ENCODE assay signal across 8 cellular contexts in the genomic region with DNA sequence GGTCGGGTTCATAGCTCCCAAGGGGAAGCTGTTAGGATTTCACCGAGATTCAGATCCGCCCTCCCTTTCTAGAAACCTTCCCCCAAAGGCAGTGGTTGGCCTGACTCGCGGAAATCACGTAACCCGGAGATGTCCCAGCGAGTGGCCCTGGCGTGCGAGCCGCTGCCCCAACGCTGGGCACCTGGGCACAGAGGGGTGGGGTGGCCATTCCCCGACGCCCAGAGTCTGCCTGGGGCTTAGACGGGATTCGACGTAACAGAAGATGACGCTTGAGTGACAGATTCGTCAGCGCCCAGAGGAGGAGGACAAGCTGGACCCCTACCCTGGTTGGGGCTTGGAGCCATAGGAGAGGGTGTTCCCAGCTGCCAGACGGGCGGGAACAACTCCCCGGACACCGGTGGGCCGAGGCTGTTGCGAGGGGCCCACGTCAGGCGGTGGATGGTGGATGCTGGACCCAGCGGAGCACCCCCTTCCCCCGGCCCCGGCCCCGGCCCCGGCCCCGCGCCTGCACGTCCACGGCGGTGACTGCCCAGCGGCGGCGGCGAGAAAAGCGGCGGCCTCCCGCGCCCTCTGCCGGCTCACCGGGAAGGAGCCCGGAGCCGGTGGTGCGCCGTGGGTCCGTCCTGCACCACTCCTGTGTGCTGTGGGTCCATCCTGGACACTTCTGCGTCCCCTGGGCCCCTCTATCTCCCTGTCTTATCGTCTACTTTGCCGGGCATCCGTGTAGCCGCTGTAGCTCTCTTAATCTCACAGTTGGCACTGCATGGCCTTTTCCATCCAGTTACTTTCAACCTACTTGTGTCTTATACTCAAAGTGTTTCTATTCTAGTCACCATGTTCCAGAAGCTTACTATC. TPM values are rescaled to one million over a fixed set of nuclear protein-coding genes. Genes with fewer than 3 reads are reported as not detected.
DNase-seq lines count a peak whose midpoint lies in the region; ATAC-seq and TF ChIP-seq lines count a peak whose summit lies in the region.

No MANE protein-coding gene starts in this region.

- peaks cover 0 to 6% of the 10 kb centered on the region in 2 donors for H3K27me3 ChIP-seq in tibial nerve

- no peak for DNase-seq in activated CD8-positive, alpha-beta memory T cell treated with anti-CD3 and anti-CD28 coated beads, Interleukin-2, amount 10 ng/mL, durations not matched to agents 7 days and 5 days
- DNase-seq in activated CD8-positive, alpha-beta memory T cell treated with anti-CD3 and anti-CD28 coated beads, Interleukin-2, amount 50 U/mL, for 4 hours = no peak
- DNase-seq in activated naive CD8-positive, alpha-beta T cell treated with anti-CD3 and anti-CD28 coated beads, Interleukin-2, amount 50 U/mL, for 24 hours = peak; percentile 39
- DNase-seq in iPS-NIHi11 (ENCODE audit: low spot score) (peak; percentile 92), tibial nerve (ENCODE audit: low spot score in 2 of 2) (peak in 1 of 2 donors; percentile 8), SW480 (ENCODE audit: low spot score) (no peak)

- H3K4me3 Mint-ChIP-seq in activated CD8-positive, alpha-beta memory T cell treated with anti-CD3 and anti-CD28 coated beads, Interleukin-2, amount 10 ng/mL, durations not matched to agents 7 days and 5 days = no peak overlapping the region
- H3K4me3 Mint-ChIP-seq in activated naive CD8-positive, alpha-beta T cell treated with anti-CD3 and anti-CD28 coated beads, Interleukin-2, amount 50 U/mL, for 24 hours = no peak overlapping the region

- no peak for TF ChIP-seq POLR2A in tibial nerve (IDR thresholded peaks at IDR 0.05)

- H3K27me3 Mint-ChIP-seq in activated CD8-positive, alpha-beta memory T cell treated with anti-CD3 and anti-CD28 coated beads, Interleukin-2, amount 10 ng/mL, durations not matched to agents 7 days and 5 days = peaks cover 4% of the 10 kb centered on the region
- H3K27me3 Mint-ChIP-seq in activated naive CD8-positive, alpha-beta T cell treated with anti-CD3 and anti-CD28 coated beads, Interleukin-2, amount 50 U/mL, for 24 hours = peaks cover 21% of the 10 kb centered on the region

- H3K27ac Mint-ChIP-seq in activated CD8-positive, alpha-beta memory T cell treated with anti-CD3 and anti-CD28 coated beads, Interleukin-2, amount 10 ng/mL, durations not matched to agents 7 days and 5 days = no peak overlapping the region
- no peak overlapping the region for H3K27ac Mint-ChIP-seq in activated naive CD8-positive, alpha-beta T cell treated with anti-CD3 and anti-CD28 coated beads, Interleukin-2, amount 50 U/mL, for 24 hours

- TF ChIP-seq EP300 in tibial nerve (IDR thresholded peaks at IDR 0.05) = no peak

- no peaks in the 10 kb centered on the region for H3K9me3 Mint-ChIP-seq in activated CD8-positive, alpha-beta memory T cell treated with anti-CD3 and anti-CD28 coated beads, Interleukin-2, amount 10 ng/mL, durations not matched to agents 7 days and 5 days (ENCODE audit: low read depth)
- H3K9me3 Mint-ChIP-seq in activated naive CD8-positive, alpha-beta T cell treated with anti-CD3 and anti-CD28 coated beads, Interleukin-2, amount 50 U/mL, for 24 hours = no peaks in the 10 kb centered on the region

- CTCF ChIA-PET in activated CD8-positive, alpha-beta memory T cell treated with anti-CD3 and anti-CD28 coated beads, Interleukin-2, amount 10 ng/mL, durations not matched to agents 7 days and 5 days (lab: Charles Lee) = interaction anchor here (0.8 to 1.3 kb wide), 2 partner anchors 8 to 175 kb away, joined by 3 to 6 read pairs; no protein-coding TSS in a partner anchor

- H3K4me1 Mint-ChIP-seq in activated CD8-positive, alpha-beta memory T cell treated with anti-CD3 and anti-CD28 coated beads, Interleukin-2, amount 10 ng/mL, durations not matched to agents 7 days and 5 days = peaks cover 8% of the 10 kb centered on the region
- H3K4me1 Mint-ChIP-seq in activated naive CD8-positive, alpha-beta T cell treated with anti-CD3 and anti-CD28 coated beads, Interleukin-2, amount 50 U/mL, for 24 hours = peaks cover 4% of the 10 kb centered on the region

- H3K9me3 ChIP-seq in tibial nerve = peaks cover 0 to 15% (median 0%) of the 10 kb centered on the region in 4 donors

- H3K36me3 ChIP-seq in tibial nerve = no peaks in the 10 kb centered on the region

- no peaks in the 10 kb centered on the region for H3K36me3 Mint-ChIP-seq in activated CD8-positive, alpha-beta memory T cell treated with anti-CD3 and anti-CD28 coated beads, Interleukin-2, amount 10 ng/mL, durations not matched to agents 7 days and 5 days
- H3K36me3 Mint-ChIP-seq in activated naive CD8-positive, alpha-beta T cell treated with anti-CD3 and anti-CD28 coated beads, Interleukin-2, amount 50 U/mL, for 24 hours (ENCODE audit: low read depth) = no peaks in the 10 kb centered on the region

- no peak overlapping the region for H3K4me3 ChIP-seq in tibial nerve

- ATAC-seq in activated CD8-positive, alpha-beta memory T cell treated with anti-CD3 and anti-CD28 coated beads, Interleukin-2, amount 10 ng/mL, durations not matched to agents 7 days and 5 days = peak; percentile 41
- no peak for ATAC-seq in activated naive CD8-positive, alpha-beta T cell treated with anti-CD3 and anti-CD28 coated beads, Interleukin-2, amount 50 U/mL, for 24 hours
- no peak for ATAC-seq in GM21390 (IDR thresholded peaks at IDR 0.05; ENCODE audit: unreplicated experiment)
- ATAC-seq in GM18511 (IDR thresholded peaks at IDR 0.05; ENCODE audit: unreplicated experiment) = no peak

- peaks cover 0 to 10% (median 0%) of the 10 kb centered on the region in 4 donors for H3K4me1 ChIP-seq in tibial nerve

- H3K27ac ChIP-seq in tibial nerve = no peak overlapping the region

- peak in 4 of 5 experiments; percentile 25 to 47 (median 32) for TF ChIP-seq CTCF in tibial nerve (IDR thresholded peaks at IDR 0.05)

- WGBS in tibial nerve, 2 donors = 30 to 34% methylated on average over 44 to 46 of the region's 58 CpGs

RNA-seq across cellular contexts. Expression of gene KNDC1, which starts 35.4 kb away (rescaled TPM):
- total RNA-seq in activated CD8-positive, alpha-beta memory T cell treated with anti-CD3 and anti-CD28 coated beads, Interleukin-2, amount 10 ng/mL, durations not matched to agents 7 days and 5 days = under 1 TPM in 1 of 2 experiments, not detected in 1; 0.32 TPM
- total RNA-seq in tibial nerve = 1 to 10 TPM; 3.7 to 5.9 (median 4.8) TPM

RNA-seq across cellular contexts. Expression of gene ADGRA1, which starts 36.9 kb away (rescaled TPM):
- not detected for total RNA-seq in activated CD8-positive, alpha-beta memory T cell treated with anti-CD3 and anti-CD28 coated beads, Interleukin-2, amount 10 ng/mL, durations not matched to agents 7 days and 5 days
- under 1 TPM in 1 of 4 donors, not detected in 3; under 0.01 TPM for total RNA-seq in tibial nerve

Comparison
In these comparisons a context has a peak if more than half of its experiments do, and no peak if none do; other contexts are left out.
1. DNase-seq: peak in activated naive CD8-positive, alpha-beta T cell treated with anti-CD3 and anti-CD28 coated beads, Interleukin-2, amount 50 U/mL, for 24 hours (single experiment) and iPS-NIHi11 (single experiment); none in activated CD8-positive, alpha-beta memory T cell treated with anti-CD3 and anti-CD28 coated beads, Interleukin-2, amount 10 ng/mL, durations not matched to agents 7 days and 5 days (single experiment), activated CD8-positive, alpha-beta memory T cell treated with anti-CD3 and anti-CD28 coated beads, Interleukin-2, amount 50 U/mL, for 4 hours (single experiment) and SW480 (single experiment).